In the genomic region with DNA sequence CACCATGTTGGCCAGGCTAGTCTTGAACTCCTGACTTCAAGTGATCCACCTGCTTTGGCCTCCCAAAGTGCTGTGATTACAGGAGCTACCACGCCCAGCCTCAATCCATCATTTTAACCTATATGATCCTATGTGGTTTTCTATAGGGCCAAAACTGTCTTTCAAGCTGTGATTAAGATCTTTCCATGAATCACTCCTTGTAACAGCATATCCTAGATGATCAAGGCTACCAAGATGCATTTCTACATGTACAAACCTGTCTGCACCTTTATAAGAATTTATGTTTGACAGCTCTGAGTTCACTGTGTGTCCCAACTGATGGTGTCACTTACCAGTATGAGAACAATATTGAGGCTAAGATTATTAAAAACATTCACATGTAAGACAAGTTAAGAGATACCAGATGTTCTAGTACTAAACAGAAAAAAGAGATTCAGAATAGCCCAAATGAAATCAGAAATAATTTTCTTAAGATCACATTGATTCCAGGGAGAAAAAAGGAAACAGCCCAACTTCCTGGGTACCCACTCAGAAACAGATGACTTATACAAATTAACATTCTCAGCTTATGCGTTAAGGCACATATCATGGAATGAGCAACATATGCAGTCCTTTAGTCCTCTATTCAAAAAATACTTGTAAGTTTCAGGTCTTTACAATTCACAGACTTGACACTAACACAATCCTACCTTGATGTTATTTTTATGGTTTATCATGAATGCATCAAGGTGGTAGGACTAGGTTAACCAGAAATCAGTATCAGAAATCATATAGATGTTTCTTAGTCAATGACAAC, we compare ENCODE assay signal across 18 cellular contexts. TPM values are rescaled to one million over a fixed set of nuclear protein-coding genes. Genes with fewer than 3 reads are reported as not detected.
DNase-seq lines count a peak whose midpoint lies in the region; ATAC-seq and TF ChIP-seq lines count a peak whose summit lies in the region.
"Had no signal": no experiment of that assay in that cellular context is flagged by ENCODE, and none has a peak within 500 bp of the region (broad histone marks: within the 10 kb centered on the region; RNA-seq: fewer than 3 reads in every experiment).

No MANE protein-coding gene starts in this region.

- ATAC-seq in natural killer cell treated with Interleukin-12 subunit alpha and Interleukin-12 subunit beta and Interleukin-15 and Interleukin-18, amount 100 ng/mL, for 72 hours: peak in 1 of 2 donors; percentile 15
- no peak for ATAC-seq in natural killer cell
- ATAC-seq in SK-N-SH treated with all-trans-retinoic acid at 6 μM for 48 hours: peak; percentile 79
- ATAC-seq: right cardiac atrium had no signal

- peak overlapping the region; percentile 69 for H3K4me3 Mint-ChIP-seq in natural killer cell treated with Interleukin-12 subunit alpha and Interleukin-12 subunit beta and Interleukin-15 and Interleukin-18, amount 100 ng/mL, for 72 hours
- H3K4me3 Mint-ChIP-seq in natural killer cell (no peak overlapping the region), glutamatergic neuron (ENCODE audit: unreplicated experiment) (no peak overlapping the region)
- H3K4me3 Mint-ChIP-seq: endodermal cell had no signal

- no peaks in the 10 kb centered on the region for H3K36me3 Mint-ChIP-seq in natural killer cell treated with Interleukin-12 subunit alpha and Interleukin-12 subunit beta and Interleukin-15 and Interleukin-18, amount 100 ng/mL, for 72 hours
- H3K36me3 Mint-ChIP-seq in natural killer cell (no peaks in the 10 kb centered on the region), glutamatergic neuron (ENCODE audit: unreplicated experiment) (no peaks in the 10 kb centered on the region)

- no peaks in the 10 kb centered on the region for H3K9me3 Mint-ChIP-seq in natural killer cell treated with Interleukin-12 subunit alpha and Interleukin-12 subunit beta and Interleukin-15 and Interleukin-18, amount 100 ng/mL, for 72 hours
- H3K9me3 Mint-ChIP-seq in natural killer cell (no peaks in the 10 kb centered on the region), glutamatergic neuron (ENCODE audit: unreplicated experiment) (no peaks in the 10 kb centered on the region)
- H3K9me3 Mint-ChIP-seq: endodermal cell had no signal

- no peak for TF ChIP-seq CTCF in natural killer cell (IDR thresholded peaks at IDR 0.05)
- TF ChIP-seq CTCF in glutamatergic neuron (IDR thresholded peaks at IDR 0.05; ENCODE audit: partially characterized antibody, unreplicated experiment): no peak

- no peak for DNase-seq in natural killer cell treated with Interleukin-12 subunit alpha and Interleukin-12 subunit beta and Interleukin-15 and Interleukin-18, amount 100 ng/mL, for 72 hours (ENCODE audit: low spot score)
- DNase-seq in natural killer cell: no peak
- DNase-seq in epithelial cell of prostate (ENCODE audit: low read depth, low spot score): peak; percentile 91
- peak; percentile 9 for DNase-seq in ureter (ENCODE audit: low spot score)
- no peak for DNase-seq in 8988T
- DNase-seq in substantia nigra (lab: John Stamatoyannopoulos, UW): no peak
- no peak for DNase-seq in glutamatergic neuron
- DNase-seq: AML-193, Calu3, endodermal cell, foreskin melanocyte, GF-D8, NCI-H1436, NCI-H226, right cardiac atrium, SHP77 had no signal

- intact Hi-C loops in natural killer cell (cut with micrococcal nuclease): no loop called here

- peak overlapping the region; percentile 39 to 78 for H3K27ac Mint-ChIP-seq in natural killer cell treated with Interleukin-12 subunit alpha and Interleukin-12 subunit beta and Interleukin-15 and Interleukin-18, amount 100 ng/mL, for 72 hours
- no peak overlapping the region for H3K27ac Mint-ChIP-seq in natural killer cell
- H3K27ac Mint-ChIP-seq in glutamatergic neuron (ENCODE audit: unreplicated experiment): no peak overlapping the region
- H3K27ac Mint-ChIP-seq: endodermal cell had no signal

- H3K4me1 Mint-ChIP-seq in natural killer cell treated with Interleukin-12 subunit alpha and Interleukin-12 subunit beta and Interleukin-15 and Interleukin-18, amount 100 ng/mL, for 72 hours (ENCODE audit: low read depth in 2 of 2): peaks cover 4 to 20% of the 10 kb centered on the region in 2 donors
- H3K4me1 Mint-ChIP-seq in natural killer cell: no peaks in the 10 kb centered on the region
- H3K4me1 Mint-ChIP-seq in glutamatergic neuron (ENCODE audit: low read depth, unreplicated experiment): no peaks in the 10 kb centered on the region
- H3K4me1 Mint-ChIP-seq: endodermal cell had no signal

- no peaks in the 10 kb centered on the region for H3K27me3 Mint-ChIP-seq in natural killer cell treated with Interleukin-12 subunit alpha and Interleukin-12 subunit beta and Interleukin-15 and Interleukin-18, amount 100 ng/mL, for 72 hours
- H3K27me3 Mint-ChIP-seq in natural killer cell (ENCODE audit: low read depth in 2 of 2) (no peaks in the 10 kb centered on the region), glutamatergic neuron (ENCODE audit: unreplicated experiment) (no peaks in the 10 kb centered on the region)

- H3K27ac ChIP-seq in epithelial cell of prostate (peak overlapping the region; percentile 87), substantia nigra (ENCODE audit: low read depth, low read length, poor library complexity, severe bottlenecking) (no peak overlapping the region)
- H3K27ac ChIP-seq: neutrophil had no signal

TF ChIP-seq in SK-N-SH treated with all-trans-retinoic acid at 6 μM for 48 hours, 23 proteins besides CTCF, POLR2A, EP300 and RAD21:
- TF ChIP-seq PPARA (CRISPR knock-in tag; IDR thresholded peaks at IDR 0.05; ENCODE audit: borderline replicate concordance) (no peak), TCF4 (CRISPR knock-in tag; IDR thresholded peaks at IDR 0.05; ENCODE audit: borderline replicate concordance) (0 out of 2 replicates have a peak, but pooled peaks have one; percentile 14)
TF ChIP-seq in SK-N-SH treated with all-trans-retinoic acid at 6 μM for 48 hours: peak in this region for 1.

RNA-seq across cellular contexts. Expression of a gene that starts 24.8 kb away (rescaled TPM):
- 100 to 1,000 TPM; 490 to 530 TPM for total RNA-seq in natural killer cell treated with Interleukin-12 subunit alpha and Interleukin-12 subunit beta and Interleukin-15 and Interleukin-18, amount 100 ng/mL, for 72 hours
- total RNA-seq in natural killer cell (100 to 1,000 TPM; 234 to 298 (median 251) TPM), ureter (380 TPM), glutamatergic neuron (ENCODE audit: unreplicated experiment) (228 TPM)

RNA-seq across cellular contexts. Expression of a gene that starts 36.1 kb away (rescaled TPM):
- total RNA-seq in natural killer cell treated with Interleukin-12 subunit alpha and Interleukin-12 subunit beta and Interleukin-15 and Interleukin-18, amount 100 ng/mL, for 72 hours: under 1 TPM in 1 of 2 donors, not detected in 1; 0.07 TPM
- total RNA-seq in natural killer cell: under 1 TPM; 0.41 to 0.80 (median 0.75) TPM
- 0.31 TPM for total RNA-seq in ureter
- total RNA-seq in glutamatergic neuron (ENCODE audit: unreplicated experiment): 4.6 TPM

Comparison
In these comparisons a context has a peak if more than half of its experiments do, and no peak if none do; other contexts are left out.
1. H3K27ac Mint-ChIP-seq: peak in natural killer cell treated with Interleukin-12 subunit alpha and Interleukin-12 subunit beta and Interleukin-15 and Interleukin-18, amount 100 ng/mL, for 72 hours (2 of 2); none in natural killer cell (0 of 2) and glutamatergic neuron (single experiment).
2. DNase-seq: peak in epithelial cell of prostate (single experiment) and ureter (single experiment); none in natural killer cell treated with Interleukin-12 subunit alpha and Interleukin-12 subunit beta and Interleukin-15 and Interleukin-18, amount 100 ng/mL, for 72 hours (single experiment), natural killer cell (single experiment), 8988T (single experiment), substantia nigra (0 of 49) and glutamatergic neuron (single experiment).